In genomic region chrX:72274526-72274925, GRCh38 we compare ENCODE assay signal across 11 cellular contexts. TPM values are rescaled to one million over a fixed set of nuclear protein-coding genes. Genes with fewer than 3 reads are reported as not detected.
A peak's percentile ranks its signal among the peaks of the same experiment; 100 is the strongest.
DNase-seq lines count a peak whose midpoint lies in the region; ATAC-seq and TF ChIP-seq lines count a peak whose summit lies in the region.
"Had no signal": no experiment of that assay in that cellular context is flagged by ENCODE, and none has a peak within 500 bp of the region (broad histone marks: within the 10 kb centered on the region; RNA-seq: fewer than 3 reads in every experiment).

No MANE protein-coding gene starts in this region.

- peaks cover 68% of the 10 kb centered on the region for H3K36me3 ChIP-seq in DOHH2 (ENCODE audit: control insufficient read depth, low read length)
- H3K36me3 ChIP-seq in MM.1S (replicated peaks; ENCODE audit: insufficient read depth, low read length), result peaks cover 20% of the 10 kb centered on the region
- peaks cover 60% of the 10 kb centered on the region for H3K36me3 ChIP-seq in brain microvascular endothelial cell (replicated peaks)

- peaks cover 12 to 43% (median 36%) of the 10 kb centered on the region in 4 donors for H3K4me1 Mint-ChIP-seq in naive thymus-derived CD8-positive, alpha-beta T cell

- H3K9ac ChIP-seq in MM.1S (ENCODE audit: low read length), result no peak overlapping the region

- no peak overlapping the region for H3K27ac ChIP-seq in DOHH2 (ENCODE audit: low read depth, low read length)
- H3K27ac ChIP-seq in MM.1S (ENCODE audit: low read length), result no peak overlapping the region
- no peak overlapping the region for H3K27ac ChIP-seq in brain microvascular endothelial cell
- H3K27ac ChIP-seq: left ventricle myocardium inferior had no signal

- peaks cover 35% of the 10 kb centered on the region for H3K79me2 ChIP-seq in DOHH2 (ENCODE audit: control insufficient read depth, low read length)
- peaks cover 53% of the 10 kb centered on the region for H3K79me2 ChIP-seq in MM.1S (ENCODE audit: low read length)

- peak overlapping the region in 9 of 10 donors; percentile 25 to 92 (median 71) for H3K4me3 Mint-ChIP-seq in naive thymus-derived CD8-positive, alpha-beta T cell

- DNase-seq in MM.1S, result no peak
- no peak for DNase-seq in brain microvascular endothelial cell
- no peak for DNase-seq in naive thymus-derived CD8-positive, alpha-beta T cell
- DNase-seq in GM20000 (ENCODE audit: low spot score), result no peak
- DNase-seq: left ventricle myocardium inferior; NCI-H1105; stimulated activated CD4-positive, alpha-beta T cell treated with anti-CD3 and anti-CD28 coated beads, Interleukin-4, amount 100 ng/mL, for 24 hours had no signal

- H3F3A ChIP-seq in DOHH2 (ENCODE audit: control insufficient read depth, insufficient read depth) (peaks cover 48% of the 10 kb centered on the region), MM.1S (ENCODE audit: insufficient read depth, low read length) (peaks cover 51% of the 10 kb centered on the region)

- peak overlapping the region; percentile 76 for H3K4me3 ChIP-seq in DOHH2 (ENCODE audit: low read length)
- H3K4me3 ChIP-seq in MM.1S (ENCODE audit: low read length), result peak overlapping the region; percentile 86; the same call in 1 of the 2 replicates
- peak overlapping the region; percentile 89 for H3K4me3 ChIP-seq in brain microvascular endothelial cell (ENCODE audit: low read depth, low read length)
- H3K4me3 ChIP-seq: left ventricle myocardium inferior had no signal

- H3K27me3 Mint-ChIP-seq in naive thymus-derived CD8-positive, alpha-beta T cell, result peaks cover 0 to 1% (median 0%) of the 10 kb centered on the region in 5 donors

- H3K4me2 ChIP-seq in DOHH2 (ENCODE audit: low read length) (peak overlapping the region; percentile 79), MM.1S (ENCODE audit: low read depth, low read length) (peak overlapping the region; percentile 88; the same call in 1 of the 2 replicates)

- no peaks in the 10 kb centered on the region for H3K9me2 ChIP-seq in DOHH2 (replicated peaks; ENCODE audit: control insufficient read depth, low read length)
- no peaks in the 10 kb centered on the region for H3K9me2 ChIP-seq in MM.1S (replicated peaks; ENCODE audit: insufficient read depth, low read length)

- H3K36me3 Mint-ChIP-seq in naive thymus-derived CD8-positive, alpha-beta T cell, result peaks cover 5 to 57% (median 19%) of the 10 kb centered on the region in 3 donors

- H3K27ac Mint-ChIP-seq in naive thymus-derived CD8-positive, alpha-beta T cell, result peak overlapping the region in 9 of 10 donors; percentile 69 to 96 (median 87)

- no peaks in the 10 kb centered on the region for H3K27me3 ChIP-seq in DOHH2 (ENCODE audit: control insufficient read depth, low read length)
- no peaks in the 10 kb centered on the region for H3K27me3 ChIP-seq in MM.1S (replicated peaks; ENCODE audit: insufficient read depth, low read length)
- H3K27me3 ChIP-seq in brain microvascular endothelial cell (replicated peaks), result no peaks in the 10 kb centered on the region

- H3K9me3 ChIP-seq in DOHH2 (ENCODE audit: control insufficient read depth, insufficient read depth, low read length) (no peaks in the 10 kb centered on the region), MM.1S (replicated peaks; ENCODE audit: insufficient read depth, low read length) (no peaks in the 10 kb centered on the region)
- H3K9me3 ChIP-seq: left ventricle myocardium inferior had no signal

- ATAC-seq in naive thymus-derived CD8-positive, alpha-beta T cell, result no peak
- ATAC-seq in GM21619 (IDR thresholded peaks at IDR 0.05; ENCODE audit: unreplicated experiment), result no peak
- no peak for ATAC-seq in GM18517 (IDR thresholded peaks at IDR 0.05; ENCODE audit: unreplicated experiment)
- ATAC-seq in GM19463 (IDR thresholded peaks at IDR 0.05; ENCODE audit: unreplicated experiment), result no peak

- no peak overlapping the region for H2AFZ ChIP-seq in MM.1S (ENCODE audit: low read length)

- POLR2A ChIA-PET in naive thymus-derived CD8-positive, alpha-beta T cell (lab: Charles Lee), result no interaction called here

- H4K20me1 ChIP-seq in DOHH2 (ENCODE audit: control insufficient read depth, insufficient read depth, low read depth, low read length) (peaks cover 3% of the 10 kb centered on the region), MM.1S (ENCODE audit: insufficient read depth, low read length) (peaks cover 33% of the 10 kb centered on the region)

- H3K4me1 ChIP-seq in DOHH2 (ENCODE audit: control insufficient read depth, low read length) (peaks cover 18% of the 10 kb centered on the region), MM.1S (ENCODE audit: low read length) (0 out of 2 replicates have a peak, but pooled peaks cover 4% of the 10 kb centered on the region)

- in situ Hi-C loops in brain microvascular endothelial cell (cut with HindIII; ENCODE audit: low pct_ligation_motif_present, low sequenced_read_pairs), result no loop called here

- TF ChIP-seq CTCF in DOHH2 (IDR thresholded peaks at IDR 0.05; ENCODE audit: low read depth, low read length, poor library complexity, severe bottlenecking), result no peak
- TF ChIP-seq CTCF in MM.1S (IDR thresholded peaks at IDR 0.05; ENCODE audit: low read length), result no peak
- no peak for TF ChIP-seq CTCF in brain microvascular endothelial cell (IDR thresholded peaks at IDR 0.05; ENCODE audit: low read depth, low read length, missing control alignments)
- no peak for TF ChIP-seq CTCF in GM20000 (IDR thresholded peaks at IDR 0.05; ENCODE audit: extremely low read depth, missing control alignments)

- no peaks in the 10 kb centered on the region for H3K9me3 Mint-ChIP-seq in naive thymus-derived CD8-positive, alpha-beta T cell

RNA-seq across cellular contexts. Expression of gene RPS4X, which starts 2.5 kb away (rescaled TPM):
- total RNA-seq in naive thymus-derived CD8-positive, alpha-beta T cell, result 1,000 to 10,000 TPM; 1,451 to 1,521 TPM
- 1,000 to 10,000 TPM; 1,041 to 1,187 (median 1,156) TPM for polyA plus RNA-seq in naive thymus-derived CD8-positive, alpha-beta T cell

RNA-seq across cellular contexts. Expression of gene CITED1, which starts 31.2 kb away (rescaled TPM):
- total RNA-seq in naive thymus-derived CD8-positive, alpha-beta T cell, result not detected
- not detected for polyA plus RNA-seq in naive thymus-derived CD8-positive, alpha-beta T cell
- total RNA-seq: left ventricle myocardium inferior had no signal

RNA-seq across cellular contexts. Expression of gene ERCC6L, which starts 35.7 kb away (rescaled TPM):
- total RNA-seq in naive thymus-derived CD8-positive, alpha-beta T cell, result under 1 TPM; 0.22 to 0.26 TPM
- polyA plus RNA-seq in naive thymus-derived CD8-positive, alpha-beta T cell, result under 1 TPM; 0.24 to 0.51 (median 0.38) TPM
- total RNA-seq: left ventricle myocardium inferior had no signal
